Comparison of ENCODE assay signal across 8 cellular contexts in genomic region chr16:57185945-57186629, GRCh38. TPM values are rescaled to one million over a fixed set of nuclear protein-coding genes. Genes with fewer than 3 reads are reported as not detected.
DNase-seq lines count a peak whose midpoint lies in the region; ATAC-seq, FAIRE-seq and TF ChIP-seq lines count a peak whose summit lies in the region.

TSS of gene PSME3IP1 (minus strand) at chr16:57186039. CDS start at chr16:57173854, 12,185 bp downstream.
TSS of gene RSPRY1 (plus strand) at chr16:57186329. CDS start at chr16:57204659, 18,330 bp downstream.

- no peaks in the 10 kb centered on the region for H3K27me3 Mint-ChIP-seq in activated CD4-positive, alpha-beta T cell treated with anti-CD3 and anti-CD28 coated beads for 36 hours

- POLR2A ChIA-PET in activated CD4-positive, alpha-beta T cell treated with anti-CD3 and anti-CD28 coated beads for 36 hours (lab: Charles Lee): interaction anchor here (0.6 to 1.0 kb wide), 12 partner anchors 12 to 563 kb away, joined by 3 to 9 read pairs (median 4); partner anchors contain the start of genes CIAPIN1, COQ9, HERPUD1 and POLR2C

- no peaks in the 10 kb centered on the region for H3K36me3 ChIP-seq in kidney (ENCODE audit: control insufficient read depth in 1 of 2, insufficient read depth in 2 of 2, low read length in 2 of 2)

- no peaks in the 10 kb centered on the region for H3K9me3 Mint-ChIP-seq in activated CD4-positive, alpha-beta T cell treated with anti-CD3 and anti-CD28 coated beads for 36 hours (ENCODE audit: low read depth)

- intact Hi-C loops in activated CD4-positive, alpha-beta T cell treated with anti-CD3 and anti-CD28 coated beads for 36 hours (cut with DNase I, micrococcal nuclease): loop anchor here (1.0 to 10.0 kb wide), 17 partner anchors 59 to 1011 kb away; partner anchors contain the start of genes ARL2BP (in 2 of the 2), KATNB1 (in 2 of the 2), CCDC102A (in 1 of the 2) and CIAPIN1 (in 1 of the 2)
- intact Hi-C loops in kidney (cut with DNase I): no loop called here

- CTCF ChIA-PET in activated CD4-positive, alpha-beta T cell treated with anti-CD3 and anti-CD28 coated beads for 36 hours (lab: Charles Lee): interaction anchor here (0.5 to 2.6 kb wide), 15 partner anchors 11 to 732 kb away, joined by 3 to 12 read pairs (median 3); no protein-coding TSS in a partner anchor

- H3K4me3 ChIP-seq in choroid plexus epithelial cell (ENCODE audit: low read depth, low read length) (peak within 1 kb of the TSS; percentile 96), kidney (ENCODE audit: low read length in 2 of 2) (peak within 1 kb of the TSS; percentile 91 to 97)

- TF ChIP-seq CTCF in choroid plexus epithelial cell (conservative IDR thresholded peaks at IDR 0.05; ENCODE audit: low read depth, low read length) (no peak), kidney (IDR thresholded peaks at IDR 0.05; ENCODE audit: borderline replicate concordance, extremely low read depth, insufficient read depth) (no peak)

- peaks cover 10% of the 10 kb centered on the region for H3K36me3 Mint-ChIP-seq in activated CD4-positive, alpha-beta T cell treated with anti-CD3 and anti-CD28 coated beads for 36 hours (ENCODE audit: low read depth)

- peaks cover 14 to 19% of the 10 kb centered on the region in 2 donors for H3K4me1 ChIP-seq in kidney (ENCODE audit: control insufficient read depth in 1 of 2, insufficient read depth in 1 of 2, low read depth in 1 of 2, low read length in 2 of 2)

- H3K4me1 Mint-ChIP-seq in activated CD4-positive, alpha-beta T cell treated with anti-CD3 and anti-CD28 coated beads for 36 hours: peaks cover 36% of the 10 kb centered on the region

- peak within 1 kb of the TSS; percentile 100 for H3K4me3 Mint-ChIP-seq in activated CD4-positive, alpha-beta T cell treated with anti-CD3 and anti-CD28 coated beads for 36 hours

- peak; percentile 99 for FAIRE-seq in kidney (lab: Jason Lieb, UNC)

- peak; percentile 100 for DNase-seq in Ammon's horn (ENCODE audit: low spot score)
- peak; percentile 97 for DNase-seq in GM19238 (ENCODE audit: insufficient read length, low spot score)
- DNase-seq in NCI-H524 (lab: John Stamatoyannopoulos, UW): peak; percentile 99 to 100
- peak; percentile 99 for DNase-seq in activated CD4-positive, alpha-beta T cell treated with anti-CD3 and anti-CD28 coated beads for 36 hours
- peak; percentile 100 for DNase-seq in choroid plexus epithelial cell (ENCODE audit: low read depth)
- peak; percentile 99 for DNase-seq in kidney
- DNase-seq in stimulated activated CD4-positive, alpha-beta T cell treated with anti-CD3 and anti-CD28 coated beads, Interleukin-15, amount 100 ng/mL, for 24 hours: peak; percentile 98

- peak; percentile 87 for ATAC-seq in HG03442 (IDR thresholded peaks at IDR 0.05; ENCODE audit: unreplicated experiment)
- peak; percentile 96 for ATAC-seq in activated CD4-positive, alpha-beta T cell treated with anti-CD3 and anti-CD28 coated beads for 36 hours

- H3K27ac ChIP-seq in kidney (ENCODE audit: low read depth in 2 of 2, low read length in 2 of 2): peak within 1 kb of the TSS; percentile 91 to 95

- peak within 1 kb of the TSS; percentile 92 to 93 for H3K9ac ChIP-seq in kidney (ENCODE audit: low read length in 2 of 2)

- peak within 1 kb of the TSS; percentile 97 for H3K27ac Mint-ChIP-seq in activated CD4-positive, alpha-beta T cell treated with anti-CD3 and anti-CD28 coated beads for 36 hours

- no peaks in the 10 kb centered on the region for H3K9me3 ChIP-seq in kidney (ENCODE audit: control insufficient read depth in 1 of 2, low read length in 2 of 2)

RNA-seq across cellular contexts. Expression of gene PSME3IP1, which starts in this region (rescaled TPM):
- total RNA-seq in activated CD4-positive, alpha-beta T cell treated with anti-CD3 and anti-CD28 coated beads for 36 hours: 100 to 1,000 TPM; 111 to 156 TPM
- total RNA-seq in kidney: 84.6 TPM
- 79.1 TPM for polyA plus RNA-seq in kidney (ENCODE audit: insufficient read depth, low read depth, low replicate concordance)

RNA-seq across cellular contexts. Expression of gene RSPRY1, which starts in this region (rescaled TPM):
- 10 to 100 TPM; 24.6 to 30.2 TPM for total RNA-seq in activated CD4-positive, alpha-beta T cell treated with anti-CD3 and anti-CD28 coated beads for 36 hours
- total RNA-seq in kidney: 32.2 TPM
- 14.4 TPM for polyA plus RNA-seq in kidney (ENCODE audit: insufficient read depth, low read depth, low replicate concordance)

Comparison
In these comparisons a context has a peak if more than half of its experiments do, and no peak if none do; other contexts are left out.
1. Peak in every context shown above with its lines: DNase-seq, ATAC-seq, H3K4me3 ChIP-seq and H3K27ac ChIP-seq.